In genomic region chr18:506801-507200, GRCh38 we compare ENCODE assay signal across 2 cellular contexts.
TF ChIP-seq lines count a peak whose summit lies in the region.

No MANE protein-coding gene starts in this region.

TF ChIP-seq in K562, 482 proteins besides CTCF, POLR2A, EP300 and RAD21:
- TF ChIP-seq CEBPB (tag; IDR thresholded peaks at IDR 0.05) (0 out of 2 replicates have a peak, but pooled peaks have one; percentile 20), ZNF124 (CRISPR knock-in tag; IDR thresholded peaks at IDR 0.05) (no peak), PHTF2 (CRISPR knock-in tag; IDR thresholded peaks at IDR 0.05) (no peak)
- TF ChIP-seq, protein P1, sequence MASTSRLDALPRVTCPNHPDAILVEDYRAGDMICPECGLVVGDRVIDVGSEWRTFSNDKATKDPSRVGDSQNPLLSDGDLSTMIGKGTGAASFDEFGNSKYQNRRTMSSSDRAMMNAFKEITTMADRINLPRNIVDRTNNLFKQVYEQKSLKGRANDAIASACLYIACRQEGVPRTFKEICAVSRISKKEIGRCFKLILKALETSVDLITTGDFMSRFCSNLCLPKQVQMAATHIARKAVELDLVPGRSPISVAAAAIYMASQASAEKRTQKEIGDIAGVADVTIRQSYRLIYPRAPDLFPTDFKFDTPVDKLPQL (IDR thresholded peaks at IDR 0.05; ENCODE audit: extremely low read depth, insufficient read length): no peak

TF ChIP-seq in endothelial cell of umbilical vein, 7 proteins besides CTCF, POLR2A, EP300 and RAD21:
- TF ChIP-seq MAX (IDR thresholded peaks at IDR 0.05; ENCODE audit: insufficient read depth, insufficient read length) (no peak), FOS (IDR thresholded peaks at IDR 0.05; ENCODE audit: borderline replicate concordance, insufficient read depth, low read length) (no peak), EZH2 (IDR thresholded peaks at IDR 0.05; ENCODE audit: borderline replicate concordance, low read depth, low read length, severe bottlenecking) (no peak), JUN (IDR thresholded peaks at IDR 0.05; ENCODE audit: borderline replicate concordance, insufficient read depth, insufficient read length, low read depth) (no peak), MYC (IDR thresholded peaks at IDR 0.05; ENCODE audit: low read depth, low read length) (no peak), GATA2 (IDR thresholded peaks at IDR 0.05; ENCODE audit: insufficient read depth, insufficient read length, low read depth, low read length) (no peak), POLR2AphosphoS5 (IDR thresholded peaks at IDR 0.05; ENCODE audit: insufficient read depth, low read depth, low read length) (no peak)
